ENCODE assay signal across 2 cellular contexts in the genomic region with DNA sequence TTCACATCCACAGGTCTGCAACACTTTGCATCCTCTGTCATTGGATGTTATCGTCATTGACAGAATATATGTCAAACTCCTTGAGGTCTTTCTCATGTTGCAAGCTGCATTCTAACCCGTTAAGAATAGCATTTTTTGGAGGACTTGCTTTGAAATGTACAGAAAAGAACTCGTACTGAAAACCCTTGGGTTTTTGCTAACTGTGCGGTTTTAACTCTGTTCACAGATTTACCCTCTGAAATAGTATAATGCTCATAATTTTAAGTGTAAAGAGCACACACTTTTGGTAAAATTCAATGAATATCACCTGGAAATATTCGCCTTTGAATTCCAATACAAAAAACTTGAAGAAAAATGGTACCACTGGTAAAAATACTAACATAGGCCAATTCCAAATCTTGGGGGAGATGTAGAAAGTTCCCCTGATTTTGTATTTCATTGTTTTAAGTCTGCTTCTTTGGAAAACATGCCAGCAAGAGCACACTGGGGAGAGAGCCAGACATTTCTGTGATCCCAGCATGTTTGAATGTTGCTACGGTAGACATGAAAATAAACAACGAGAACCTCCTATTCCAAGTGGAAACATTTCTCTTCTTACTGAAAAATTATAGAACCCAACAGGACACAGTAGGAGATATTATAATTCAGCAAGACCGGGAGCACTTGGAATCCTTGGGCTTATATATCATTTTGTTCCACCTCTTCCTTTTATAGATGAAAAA.
TF ChIP-seq lines count a peak whose summit lies in the region.

No MANE protein-coding gene starts in this region.

TF ChIP-seq in IMR-90, 13 proteins besides CTCF, POLR2A, EP300 and RAD21:
- TF ChIP-seq NFE2L2 (IDR thresholded peaks at IDR 0.05; ENCODE audit: low read depth, low read length) (no peak), MAFK (IDR thresholded peaks at IDR 0.05; ENCODE audit: low read depth, low read length) (peak; percentile 70)

TF ChIP-seq in HepG2, 621 proteins besides CTCF, POLR2A, EP300 and RAD21:
- peak; percentile 45 to 75; a peak in 3 of 4 replicates for TF ChIP-seq MAFK (conservative IDR thresholded peaks at IDR 0.05 in 1 of 2, IDR thresholded peaks at IDR 0.05 in 1 of 2; ENCODE audit: low read length in 2 of 2)
- TF ChIP-seq MAFF (IDR thresholded peaks at IDR 0.05; ENCODE audit: low read depth, low read length): peak; percentile 68
- TF ChIP-seq, protein P1, sequence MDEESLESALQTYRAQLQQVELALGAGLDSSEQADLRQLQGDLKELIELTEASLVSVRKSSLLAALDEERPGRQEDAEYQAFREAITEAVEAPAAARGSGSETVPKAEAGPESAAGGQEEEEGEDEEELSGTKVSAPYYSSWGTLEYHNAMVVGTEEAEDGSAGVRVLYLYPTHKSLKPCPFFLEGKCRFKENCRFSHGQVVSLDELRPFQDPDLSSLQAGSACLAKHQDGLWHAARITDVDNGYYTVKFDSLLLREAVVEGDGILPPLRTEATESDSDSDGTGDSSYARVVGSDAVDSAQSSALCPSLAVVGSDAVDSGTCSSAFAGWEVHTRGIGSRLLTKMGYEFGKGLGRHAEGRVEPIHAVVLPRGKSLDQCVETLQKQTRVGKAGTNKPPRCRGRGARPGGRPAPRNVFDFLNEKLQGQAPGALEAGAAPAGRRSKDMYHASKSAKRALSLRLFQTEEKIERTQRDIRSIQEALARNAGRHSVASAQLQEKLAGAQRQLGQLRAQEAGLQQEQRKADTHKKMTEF (CRISPR knock-in tag; IDR thresholded peaks at IDR 0.05): no peak
TF ChIP-seq in HepG2: peak in this region for 2.
